In the genomic region with DNA sequence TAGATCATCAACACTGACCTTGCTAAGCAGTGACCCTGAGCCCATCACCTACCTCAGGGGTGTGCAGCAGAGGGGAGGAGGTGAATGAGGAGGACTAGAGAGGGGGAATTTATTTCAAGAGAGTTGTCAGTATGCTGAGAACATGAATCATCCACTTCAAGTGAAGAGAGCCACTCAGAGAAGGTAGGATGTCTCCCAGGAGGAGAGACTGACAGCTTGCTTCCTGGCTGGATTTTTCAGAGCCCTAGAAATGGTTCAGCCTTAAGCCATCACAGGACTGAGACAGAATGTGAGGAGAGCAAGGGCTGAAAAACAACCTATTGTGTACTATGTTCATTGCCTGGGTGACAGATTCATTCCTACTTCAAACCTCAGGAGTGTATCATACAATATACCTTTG, we compare ENCODE assay signal across 14 cellular contexts. TPM values are rescaled to one million over a fixed set of nuclear protein-coding genes. Genes with fewer than 3 reads are reported as not detected.
DNase-seq lines count a peak whose midpoint lies in the region; ATAC-seq, FAIRE-seq and TF ChIP-seq lines count a peak whose summit lies in the region.
"Had no signal": no experiment of that assay in that cellular context is flagged by ENCODE, and none has a peak within 500 bp of the region (broad histone marks: within the 10 kb centered on the region; RNA-seq: fewer than 3 reads in every experiment).

No MANE protein-coding gene starts in this region.

- H3K9me3 ChIP-seq in keratinocyte (ENCODE audit: control insufficient read depth, low read depth, low read length) (no peaks in the 10 kb centered on the region), ascending aorta (no peaks in the 10 kb centered on the region)
- H3K9me3 ChIP-seq: SJSA1, tibial nerve had no signal

- H3K27me3 Mint-ChIP-seq in GM23338 (ENCODE audit: insufficient read depth, low read depth, poor library complexity): peaks cover 9% of the 10 kb centered on the region
- H3K27me3 Mint-ChIP-seq in natural killer cell treated with Interleukin-12 subunit alpha and Interleukin-12 subunit beta and Interleukin-15 and Interleukin-18, amount 100 ng/mL, for 72 hours: no peaks in the 10 kb centered on the region

- peak overlapping the region; percentile 75; the same call in 1 of the 2 replicates for H3K27ac Mint-ChIP-seq in GM23338
- peak overlapping the region in 1 of 2 donors; percentile 10 for H3K27ac Mint-ChIP-seq in natural killer cell treated with Interleukin-12 subunit alpha and Interleukin-12 subunit beta and Interleukin-15 and Interleukin-18, amount 100 ng/mL, for 72 hours

- H3K36me3 ChIP-seq in GM23338 (ENCODE audit: insufficient read depth): no peaks in the 10 kb centered on the region
- no peaks in the 10 kb centered on the region for H3K36me3 ChIP-seq in keratinocyte (ENCODE audit: control insufficient read depth in 2 of 2, extremely low read depth in 1 of 2, insufficient read depth in 2 of 2, low read length in 2 of 2)
- no peaks in the 10 kb centered on the region for H3K36me3 ChIP-seq in ascending aorta
- H3K36me3 ChIP-seq: BLaER1, SJSA1, tibial nerve had no signal

- peaks cover 17% of the 10 kb centered on the region for H3K4me1 Mint-ChIP-seq in GM23338
- H3K4me1 Mint-ChIP-seq in natural killer cell treated with Interleukin-12 subunit alpha and Interleukin-12 subunit beta and Interleukin-15 and Interleukin-18, amount 100 ng/mL, for 72 hours (ENCODE audit: low read depth in 2 of 2): peaks cover 24 to 40% of the 10 kb centered on the region in 2 donors

- H3K9me3 Mint-ChIP-seq in GM23338: no peaks in the 10 kb centered on the region
- H3K9me3 Mint-ChIP-seq in natural killer cell treated with Interleukin-12 subunit alpha and Interleukin-12 subunit beta and Interleukin-15 and Interleukin-18, amount 100 ng/mL, for 72 hours: no peaks in the 10 kb centered on the region

- H3F3A ChIP-seq in GM23338 (replicated peaks; ENCODE audit: low read depth): no peaks in the 10 kb centered on the region

- H3K4me3 ChIP-seq in GM23338: no peak overlapping the region
- H3K4me3 ChIP-seq in keratinocyte (ENCODE audit: control insufficient read depth in 2 of 3, extremely low read depth in 1 of 3, insufficient read depth in 2 of 3, low read depth in 1 of 3, low read length in 3 of 3): no peak overlapping the region
- no peak overlapping the region for H3K4me3 ChIP-seq in ascending aorta
- H3K4me3 ChIP-seq: BLaER1, SJSA1, tibial nerve had no signal

- H3K27me3 ChIP-seq in GM23338 (ENCODE audit: insufficient read depth) (no peaks in the 10 kb centered on the region), keratinocyte (ENCODE audit: control insufficient read depth, extremely low read depth, insufficient read depth, low read length) (no peaks in the 10 kb centered on the region), ascending aorta (no peaks in the 10 kb centered on the region)
- H3K27me3 ChIP-seq: BLaER1, SJSA1 had no signal

- H3K36me3 Mint-ChIP-seq in GM23338 (ENCODE audit: low read depth): no peaks in the 10 kb centered on the region
- no peaks in the 10 kb centered on the region for H3K36me3 Mint-ChIP-seq in natural killer cell treated with Interleukin-12 subunit alpha and Interleukin-12 subunit beta and Interleukin-15 and Interleukin-18, amount 100 ng/mL, for 72 hours

- H4K20me1 ChIP-seq in GM23338 (replicated peaks; ENCODE audit: insufficient read depth): no peaks in the 10 kb centered on the region
- no peaks in the 10 kb centered on the region for H4K20me1 ChIP-seq in keratinocyte (ENCODE audit: control insufficient read depth, extremely low read depth, insufficient read depth, low read length)
- H4K20me1 ChIP-seq: BLaER1 had no signal

- no peak for ATAC-seq in GM23338
- ATAC-seq in GM21390 (IDR thresholded peaks at IDR 0.05; ENCODE audit: unreplicated experiment): no peak
- no peak for ATAC-seq in natural killer cell treated with Interleukin-12 subunit alpha and Interleukin-12 subunit beta and Interleukin-15 and Interleukin-18, amount 100 ng/mL, for 72 hours

- H3K79me2 ChIP-seq in GM23338 (replicated peaks; ENCODE audit: insufficient read depth) (no peaks in the 10 kb centered on the region), keratinocyte (ENCODE audit: control insufficient read depth, insufficient read depth, low read length) (no peaks in the 10 kb centered on the region)

- peaks cover 5% of the 10 kb centered on the region; the same call in 1 of the 2 replicates for H3K9me2 ChIP-seq in GM23338 (ENCODE audit: insufficient read depth)

- H3K4me3 Mint-ChIP-seq in GM23338: no peak overlapping the region
- no peak overlapping the region for H3K4me3 Mint-ChIP-seq in natural killer cell treated with Interleukin-12 subunit alpha and Interleukin-12 subunit beta and Interleukin-15 and Interleukin-18, amount 100 ng/mL, for 72 hours

- peak; percentile 71 for FAIRE-seq in keratinocyte (lab: Jason Lieb, UNC)
- FAIRE-seq: islet of Langerhans had no signal

- H3K27ac ChIP-seq in GM23338 (ENCODE audit: low read depth) (no peak overlapping the region), keratinocyte (ENCODE audit: control insufficient read depth, insufficient read depth, low read length) (peak overlapping the region; percentile 100), ascending aorta (no peak overlapping the region)
- H3K27ac ChIP-seq: BLaER1, SJSA1 had no signal

- TF ChIP-seq CTCF in GM23338 (conservative IDR thresholded peaks at IDR 0.05; ENCODE audit: low read depth in 2 of 2) (no peak), keratinocyte (optimal IDR thresholded peaks at IDR 0.05 in 1 of 3, IDR thresholded peaks at IDR 0.05 in 1 of 3, conservative IDR thresholded peaks at IDR 0.05 in 1 of 3; ENCODE audit: extremely low read depth in 1 of 3, insufficient read depth in 2 of 3, low read length in 3 of 3) (no peak), ascending aorta (IDR thresholded peaks at IDR 0.05) (no peak)

- H3K4me2 ChIP-seq in GM23338 (no peak overlapping the region), keratinocyte (ENCODE audit: control insufficient read depth, extremely low read depth, insufficient read depth, low read depth, low read length) (no peak overlapping the region)
- H3K4me2 ChIP-seq: BLaER1 had no signal

- peak; percentile 44 for DNase-seq in ACHN
- no peak for DNase-seq in GM23338 (ENCODE audit: low spot score)
- peak; percentile 83 for DNase-seq in NCI-H510A treated with DMSO at 0.1 percent for 48 hours (lab: John Stamatoyannopoulos, UW)
- DNase-seq in keratinocyte (ENCODE audit: low read depth, low spot score): no peak
- DNase-seq in ascending aorta (ENCODE audit: low spot score in 2 of 2): no peak
- no peak for DNase-seq in natural killer cell treated with Interleukin-12 subunit alpha and Interleukin-12 subunit beta and Interleukin-15 and Interleukin-18, amount 100 ng/mL, for 72 hours (ENCODE audit: low spot score)
- DNase-seq in stimulated activated CD4-positive, alpha-beta T cell treated with anti-CD3 and anti-CD28 coated beads, Interleukin-12 subunit alpha, Interleukin-12 subunit beta, amount 100 ng/mL, for 4 hours: no peak
- DNase-seq: activated gamma-delta T cell; stimulated activated CD8-positive, alpha-beta memory T cell treated with anti-CD3 and anti-CD28 coated beads, Interleukin-4, amount 100 ng/mL, for 48 hours had no signal

- peaks cover 14% of the 10 kb centered on the region for H3K4me1 ChIP-seq in GM23338 (ENCODE audit: insufficient read depth)
- peaks cover 94% of the 10 kb centered on the region for H3K4me1 ChIP-seq in keratinocyte (ENCODE audit: control insufficient read depth, extremely low read depth, insufficient read depth, low read length)
- H3K4me1 ChIP-seq in ascending aorta: peaks cover 0 to 2% of the 10 kb centered on the region in 2 donors

- no peak overlapping the region for H2AFZ ChIP-seq in GM23338
- no peak overlapping the region for H2AFZ ChIP-seq in keratinocyte (ENCODE audit: control insufficient read depth, low read length)

- intact Hi-C loops in ascending aorta (cut with DNase I): no loop called here

- in situ Hi-C loops in ACHN (cut with HindIII; ENCODE audit: low pct_ligation_motif_present, low pct_unique_long_range_greater_than_20kb, low sequenced_read_pairs): no loop called here

- peak overlapping the region; percentile 3 for H3K9ac ChIP-seq in keratinocyte (ENCODE audit: control insufficient read depth, extremely low read depth, insufficient read depth, low read length)
- H3K9ac ChIP-seq: BLaER1 had no signal

- dilution Hi-C loops in keratinocyte (cut with MboI; ENCODE audit: extremely low pct_ligation_motif_present, low sequenced_read_pairs): no loop called here

- no peaks in the 10 kb centered on the region for H3K9me1 ChIP-seq in keratinocyte (ENCODE audit: control insufficient read depth, extremely low read depth, insufficient read depth, low read length)

TF ChIP-seq in GM23338, 12 proteins besides CTCF, POLR2A, EP300 and RAD21 (continues in another document):
- TF ChIP-seq JUNB (IDR thresholded peaks at IDR 0.05; ENCODE audit: unreplicated experiment) (no peak), CREB1 (CRISPR knock-in tag; IDR thresholded peaks at IDR 0.05; ENCODE audit: low read depth) (no peak), POLR2AphosphoS5 (IDR thresholded peaks at IDR 0.05; ENCODE audit: low read depth) (no peak), ZNF331 (CRISPR knock-in tag; IDR thresholded peaks at IDR 0.05; ENCODE audit: low read depth) (no peak), NANOG (IDR thresholded peaks at IDR 0.05; ENCODE audit: borderline replicate concordance) (no peak)
- TF ChIP-seq, protein P1, sequence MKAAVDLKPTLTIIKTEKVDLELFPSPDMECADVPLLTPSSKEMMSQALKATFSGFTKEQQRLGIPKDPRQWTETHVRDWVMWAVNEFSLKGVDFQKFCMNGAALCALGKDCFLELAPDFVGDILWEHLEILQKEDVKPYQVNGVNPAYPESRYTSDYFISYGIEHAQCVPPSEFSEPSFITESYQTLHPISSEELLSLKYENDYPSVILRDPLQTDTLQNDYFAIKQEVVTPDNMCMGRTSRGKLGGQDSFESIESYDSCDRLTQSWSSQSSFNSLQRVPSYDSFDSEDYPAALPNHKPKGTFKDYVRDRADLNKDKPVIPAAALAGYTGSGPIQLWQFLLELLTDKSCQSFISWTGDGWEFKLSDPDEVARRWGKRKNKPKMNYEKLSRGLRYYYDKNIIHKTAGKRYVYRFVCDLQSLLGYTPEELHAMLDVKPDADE (IDR thresholded peaks at IDR 0.05): no peak

RNA-seq across cellular contexts. Expression of a gene that starts 34.8 kb away (rescaled TPM):
- total RNA-seq in GM23338 (2014; rRNA removed; shearing (Covaris generic)): 86.9 and 134 TPM in 2 replicates
- polyA plus RNA-seq in GM23338 (2016; fragmentation: Nextera tagmentation; extraction: Ambion mirVana) (96.2 and 108 TPM in 2 replicates), keratinocyte (59.1 to 136 TPM (median 118 TPM) in 3 replicates)
- 698 TPM for polyA plus RNA-seq in keratinocyte (2011; ENCODE audit: low read depth)
- 11.9 and 23.3 TPM in 2 replicates for polyA plus RNA-seq in keratinocyte (2011; cell fraction: cytosol; rRNA removed)
- 262 and 357 TPM in 2 replicates for polyA plus RNA-seq in keratinocyte (2011; cell fraction: nucleus; rRNA removed)
- polyA plus RNA-seq in keratinocyte (2012; ENCODE audit: low replicate concordance): 33.1 and 117 TPM in 2 replicates
- polyA minus RNA-seq in keratinocyte: 27.8 to 153 TPM (median 85.5 TPM) in 3 replicates
- polyA minus RNA-seq in keratinocyte (2011; cell fraction: cytosol; rRNA and poly(A)+ RNA removed): 33.8 TPM
- polyA minus RNA-seq in keratinocyte (2011; cell fraction: nucleus; rRNA and poly(A)+ RNA removed): 279 and 325 TPM in 2 replicates
- total RNA-seq in ascending aorta: 241 TPM
- total RNA-seq in natural killer cell treated with Interleukin-12 subunit alpha and Interleukin-12 subunit beta and Interleukin-15 and Interleukin-18, amount 100 ng/mL, for 72 hours: 100 to 1,000 TPM; 303 to 324 TPM

Comparison
In these comparisons a context has a peak if more than half of its experiments do, and no peak if none do; other contexts are left out.
1. DNase-seq: peak in ACHN (single experiment) and NCI-H510A treated with DMSO at 0.1 percent for 48 hours (single experiment); none in GM23338 (single experiment), keratinocyte (single experiment), ascending aorta (0 of 2), natural killer cell treated with Interleukin-12 subunit alpha and Interleukin-12 subunit beta and Interleukin-15 and Interleukin-18, amount 100 ng/mL, for 72 hours (single experiment) and stimulated activated CD4-positive, alpha-beta T cell treated with anti-CD3 and anti-CD28 coated beads, Interleukin-12 subunit alpha, Interleukin-12 subunit beta, amount 100 ng/mL, for 4 hours (single experiment).